8 cellular contexts compared by ENCODE assay signal in the genomic region with DNA sequence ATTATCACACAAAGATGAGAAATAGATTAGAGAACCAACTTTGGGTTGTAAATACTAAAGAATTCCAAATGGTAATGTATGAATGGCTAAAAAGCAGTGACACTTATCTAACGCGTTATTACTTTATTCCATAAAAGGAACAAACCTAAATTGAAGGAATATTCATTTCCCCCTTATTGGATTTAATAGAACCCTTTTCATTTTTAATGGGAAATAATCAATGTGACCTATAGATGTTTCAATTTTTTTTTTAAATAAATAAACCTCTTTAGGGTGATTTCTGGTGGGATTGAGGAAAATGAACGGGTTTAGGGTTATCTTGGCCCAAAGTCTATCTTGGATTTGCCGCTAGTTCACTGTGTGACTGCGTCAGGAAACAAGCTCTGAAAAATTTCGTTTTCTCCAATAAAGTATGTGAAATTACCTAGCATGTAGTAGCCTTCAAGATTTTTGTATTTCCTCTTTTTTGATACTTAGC. TPM values are rescaled to one million over a fixed set of nuclear protein-coding genes. Genes with fewer than 3 reads are reported as not detected.
DNase-seq lines count a peak whose midpoint lies in the region; ATAC-seq and TF ChIP-seq lines count a peak whose summit lies in the region.

No MANE protein-coding gene starts in this region.

- H3K4me1 ChIP-seq in thoracic aorta (ENCODE audit: control insufficient read depth in 1 of 2, low read depth in 2 of 2) = peaks cover 17 to 23% of the 10 kb centered on the region in 2 donors

- H3K27me3 ChIP-seq in kidney epithelial cell (ENCODE audit: control insufficient read depth, insufficient read depth, low read length) (no peaks in the 10 kb centered on the region), thoracic aorta (replicated peaks; ENCODE audit: insufficient read depth) (no peaks in the 10 kb centered on the region)

- intact Hi-C loops in activated CD4-positive, alpha-beta T cell treated with anti-CD3 and anti-CD28 coated beads, Interleukin-2, amount 10 ng/mL, durations not matched to agents 24 days and 14 days (cut with micrococcal nuclease) = loop anchor here (1.0 to 5.0 kb wide), 8 partner anchors 87 to 1290 kb away; partner anchors contain the start of genes MASTL and WAC

- peak overlapping the region; percentile 99 for H3K27ac Mint-ChIP-seq in activated CD4-positive, alpha-beta T cell treated with anti-CD3 and anti-CD28 coated beads, Interleukin-2, amount 10 ng/mL, durations not matched to agents 24 days and 14 days
- peak overlapping the region; percentile 99 for H3K27ac Mint-ChIP-seq in activated naive CD8-positive, alpha-beta T cell treated with anti-CD3 and anti-CD28 coated beads for 36 hours

- no peak for DNase-seq in activated CD4-positive, alpha-beta T cell treated with anti-CD3 and anti-CD28 coated beads, Interleukin-2, amount 10 ng/mL, durations not matched to agents 24 days and 14 days
- DNase-seq in activated CD4-positive, alpha-beta T cell treated with anti-CD3 and anti-CD28 coated beads, Interleukin-2, amount 50 U/mL, for 48 hours = no peak
- DNase-seq in activated naive CD8-positive, alpha-beta T cell treated with anti-CD3 and anti-CD28 coated beads for 36 hours = no peak
- DNase-seq in kidney epithelial cell (ENCODE audit: low read depth) = no peak
- DNase-seq in thoracic aorta (ENCODE audit: low spot score) = no peak
- DNase-seq in A172 (ENCODE audit: low spot score) = no peak
- DNase-seq in NCI-H526 (lab: John Stamatoyannopoulos, UW) = no peak
- no peak for DNase-seq in germinal center (ENCODE audit: low spot score)

- peak overlapping the region; percentile 96 for H3K4me3 Mint-ChIP-seq in activated CD4-positive, alpha-beta T cell treated with anti-CD3 and anti-CD28 coated beads, Interleukin-2, amount 10 ng/mL, durations not matched to agents 24 days and 14 days
- H3K4me3 Mint-ChIP-seq in activated naive CD8-positive, alpha-beta T cell treated with anti-CD3 and anti-CD28 coated beads for 36 hours = peak overlapping the region; percentile 93

- TF ChIP-seq CTCF in kidney epithelial cell (IDR thresholded peaks at IDR 0.05; ENCODE audit: insufficient read depth, low read length, poor library complexity, severe bottlenecking) (no peak), thoracic aorta (IDR thresholded peaks at IDR 0.05) (no peak)

- ATAC-seq in thoracic aorta (ENCODE audit: insufficient number of reproducible peaks, low FRiP score, low read depth) = no peak

- peak overlapping the region; percentile 73 for H3K4me3 ChIP-seq in kidney epithelial cell (ENCODE audit: low read depth, low read length)
- peak overlapping the region; percentile 78 for H3K4me3 ChIP-seq in thoracic aorta

- no peaks in the 10 kb centered on the region for H3K27me3 Mint-ChIP-seq in activated CD4-positive, alpha-beta T cell treated with anti-CD3 and anti-CD28 coated beads, Interleukin-2, amount 10 ng/mL, durations not matched to agents 24 days and 14 days
- H3K27me3 Mint-ChIP-seq in activated naive CD8-positive, alpha-beta T cell treated with anti-CD3 and anti-CD28 coated beads for 36 hours = no peaks in the 10 kb centered on the region

- no peaks in the 10 kb centered on the region for H3K9me3 Mint-ChIP-seq in activated CD4-positive, alpha-beta T cell treated with anti-CD3 and anti-CD28 coated beads, Interleukin-2, amount 10 ng/mL, durations not matched to agents 24 days and 14 days
- H3K9me3 Mint-ChIP-seq in activated naive CD8-positive, alpha-beta T cell treated with anti-CD3 and anti-CD28 coated beads for 36 hours = no peaks in the 10 kb centered on the region

- H3K4me1 Mint-ChIP-seq in activated CD4-positive, alpha-beta T cell treated with anti-CD3 and anti-CD28 coated beads, Interleukin-2, amount 10 ng/mL, durations not matched to agents 24 days and 14 days = peaks cover 31% of the 10 kb centered on the region
- peaks cover 18% of the 10 kb centered on the region for H3K4me1 Mint-ChIP-seq in activated naive CD8-positive, alpha-beta T cell treated with anti-CD3 and anti-CD28 coated beads for 36 hours

- H3K36me3 ChIP-seq in kidney epithelial cell (ENCODE audit: control insufficient read depth, insufficient read depth, low read length) (no peaks in the 10 kb centered on the region), thoracic aorta (no peaks in the 10 kb centered on the region)

- no peaks in the 10 kb centered on the region for H3K9me3 ChIP-seq in thoracic aorta

- peak overlapping the region; percentile 97 for H3K27ac ChIP-seq in thoracic aorta

- H3K36me3 Mint-ChIP-seq in activated CD4-positive, alpha-beta T cell treated with anti-CD3 and anti-CD28 coated beads, Interleukin-2, amount 10 ng/mL, durations not matched to agents 24 days and 14 days (ENCODE audit: low read depth) = peaks cover 7% of the 10 kb centered on the region
- peaks cover 30% of the 10 kb centered on the region for H3K36me3 Mint-ChIP-seq in activated naive CD8-positive, alpha-beta T cell treated with anti-CD3 and anti-CD28 coated beads for 36 hours

RNA-seq across cellular contexts. Expression of gene ACBD5, which starts 1.9 kb away (rescaled TPM):
- 22.3 and 23.4 TPM in 2 replicates for total RNA-seq in activated CD4-positive, alpha-beta T cell treated with anti-CD3 and anti-CD28 coated beads, Interleukin-2, amount 10 ng/mL, durations not matched to agents 24 days and 14 days
- total RNA-seq in activated naive CD8-positive, alpha-beta T cell treated with anti-CD3 and anti-CD28 coated beads for 36 hours = 10 to 100 TPM; 18.1 to 20.2 TPM
- total RNA-seq in kidney epithelial cell = 24.6 and 27.9 TPM in 2 replicates
- 10 to 100 TPM; 11.1 to 16.8 TPM for total RNA-seq in thoracic aorta
- 28.6 and 38.5 TPM in 2 replicates for total RNA-seq in A172 (2014; rRNA removed; shearing (Covaris generic))
